29 cellular contexts compared by ENCODE assay signal in the genomic region with DNA sequence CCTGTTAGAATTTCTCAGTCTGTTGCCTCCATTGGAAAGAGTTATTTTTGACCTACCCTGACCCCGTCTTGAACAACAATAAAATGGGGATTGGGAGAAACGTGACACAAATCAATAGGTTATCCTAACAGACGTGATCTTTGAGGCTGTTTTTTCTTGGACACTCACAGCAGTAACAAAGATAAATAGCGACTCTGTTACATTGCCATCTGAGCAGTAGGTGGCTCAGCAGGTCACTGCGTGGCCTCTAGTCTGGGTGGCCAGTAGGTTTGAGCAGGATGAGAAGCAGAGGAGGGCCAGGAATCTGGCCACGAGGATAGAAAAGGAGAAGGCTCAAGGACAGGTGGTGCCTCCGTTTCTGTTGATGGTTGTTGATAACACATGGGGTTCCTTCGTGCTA.
"Had no signal": no experiment of that assay in that cellular context is flagged by ENCODE, and none has a peak within 500 bp of the region (broad histone marks: within the 10 kb centered on the region; RNA-seq: fewer than 3 reads in every experiment).

No MANE protein-coding gene starts in this region.

- H3K4me3 Mint-ChIP-seq: naive B cell; naive thymus-derived CD8-positive, alpha-beta T cell; natural killer cell treated with Interleukin-12 subunit alpha and Interleukin-12 subunit beta and Interleukin-15 and Interleukin-18, amount 100 ng/mL, for 72 hours; nephron progenitor cell; neural crest cell; stimulated activated effector memory CD8-positive, alpha-beta T cell treated with anti-CD3 and anti-CD28 coated beads, Interleukin-12 subunit alpha, Interleukin-12 subunit beta, amount 100 ng/mL, for 72 hours; stimulated activated naive B cell treated with anti-CD40 and anti-IgM and Interleukin-4, amounts not matched to agents 10 μg/mL and 1 μg/mL and 100 μg/mL, for 72 hours; stimulated activated naive CD8-positive, alpha-beta T cell treated with anti-CD3 and anti-CD28 coated beads, Interleukin-15, Interleukin-2, amounts not matched to agents 100 ng/mL and 50 ng/mL, for 24 hours had no signal

- H3K27me3 ChIP-seq: neutrophil, pancreas, spleen, stomach, thyroid gland, tibial nerve, upper lobe of right lung, uterus had no signal

- H3K4me2 ChIP-seq: smooth muscle cell had no signal

- H3K27me3 Mint-ChIP-seq: stimulated activated naive CD8-positive, alpha-beta T cell treated with anti-CD3 and anti-CD28 coated beads, Interleukin-15, Interleukin-2, amounts not matched to agents 100 ng/mL and 50 ng/mL, for 24 hours had no signal

- H3K9me3 Mint-ChIP-seq: natural killer cell treated with Interleukin-12 subunit alpha and Interleukin-12 subunit beta and Interleukin-15 and Interleukin-18, amount 100 ng/mL, for 72 hours; nephron progenitor cell; neural crest cell; stimulated activated effector memory CD8-positive, alpha-beta T cell treated with anti-CD3 and anti-CD28 coated beads, Interleukin-12 subunit alpha, Interleukin-12 subunit beta, amount 100 ng/mL, for 72 hours; stimulated activated naive B cell treated with anti-CD40 and anti-IgM and Interleukin-4, amounts not matched to agents 10 μg/mL and 1 μg/mL and 100 μg/mL, for 72 hours; stimulated activated naive CD8-positive, alpha-beta T cell treated with anti-CD3 and anti-CD28 coated beads, Interleukin-15, Interleukin-2, amounts not matched to agents 100 ng/mL and 50 ng/mL, for 24 hours had no signal

- DNase-seq: naive B cell; naive thymus-derived CD8-positive, alpha-beta T cell; nephron progenitor cell; nucleus accumbens; pancreas; psoas muscle; right cardiac atrium; spleen; stimulated activated CD4-positive, alpha-beta T cell treated with anti-CD3 and anti-CD28 coated beads, Interleukin-12 subunit alpha, Interleukin-12 subunit beta, amount 100 ng/mL, for 4 hours; stimulated activated CD4-positive, alpha-beta T cell treated with anti-CD3 and anti-CD28 coated beads, Interleukin-1b, Interleukin-23, amount 100 ng/mL, for 48 hours; stimulated activated CD4-positive, alpha-beta T cell treated with anti-CD3 and anti-CD28 coated beads, Interleukin-2, amount 100 ng/mL, for 48 hours; stimulated activated CD4-positive, alpha-beta T cell treated with anti-CD3 and anti-CD28 coated beads, Interleukin-4, amount 100 ng/mL, for 24 hours; stimulated activated naive B cell treated with anti-CD40 and anti-IgM and Interleukin-4, amounts not matched to agents 10 μg/mL and 1 μg/mL and 100 μg/mL, for 72 hours; stimulated activated naive CD4-positive, alpha-beta T cell treated with Interleukin-2 at 50 U/mL for 16 hours; stomach; thyroid gland; trophoblast cell; upper lobe of right lung; uterus had no signal

- ATAC-seq: naive thymus-derived CD8-positive, alpha-beta T cell; natural killer cell treated with Interleukin-12 subunit alpha and Interleukin-12 subunit beta and Interleukin-15 and Interleukin-18, amount 100 ng/mL, for 72 hours; pancreas; psoas muscle; right cardiac atrium; sciatic nerve; stimulated activated effector memory CD8-positive, alpha-beta T cell treated with anti-CD3 and anti-CD28 coated beads, Interleukin-12 subunit alpha, Interleukin-12 subunit beta, amount 100 ng/mL, for 72 hours; stimulated activated naive B cell treated with anti-CD40 and anti-IgM and Interleukin-4, amounts not matched to agents 10 μg/mL and 1 μg/mL and 100 μg/mL, for 72 hours; upper lobe of right lung had no signal

- H3K4me1 ChIP-seq: pancreas, psoas muscle, spleen, stomach, thyroid gland, tibial nerve, upper lobe of right lung, uterus had no signal

- H3K4me3 ChIP-seq: pancreas, psoas muscle, skin epidermis, smooth muscle cell, spleen, stomach, thoracic aorta, thyroid gland, tibial nerve, upper lobe of right lung, uterus had no signal

- H3K9me3 ChIP-seq: neutrophil, pancreas, psoas muscle, spleen, stomach, thoracic aorta, thyroid gland, tibial nerve, upper lobe of right lung, uterus had no signal

- H3K27ac Mint-ChIP-seq: naive thymus-derived CD8-positive, alpha-beta T cell; natural killer cell treated with Interleukin-12 subunit alpha and Interleukin-12 subunit beta and Interleukin-15 and Interleukin-18, amount 100 ng/mL, for 72 hours; nephron progenitor cell; stimulated activated effector memory CD8-positive, alpha-beta T cell treated with anti-CD3 and anti-CD28 coated beads, Interleukin-12 subunit alpha, Interleukin-12 subunit beta, amount 100 ng/mL, for 72 hours; stimulated activated naive B cell treated with anti-CD40 and anti-IgM and Interleukin-4, amounts not matched to agents 10 μg/mL and 1 μg/mL and 100 μg/mL, for 72 hours; stimulated activated naive CD8-positive, alpha-beta T cell treated with anti-CD3 and anti-CD28 coated beads, Interleukin-15, Interleukin-2, amounts not matched to agents 100 ng/mL and 50 ng/mL, for 24 hours had no signal

- H3K27ac ChIP-seq: neutrophil, pancreas, psoas muscle, skin epidermis, spleen, stomach, thoracic aorta, thyroid gland, tibial nerve, upper lobe of right lung, uterus had no signal

- H3K36me3 ChIP-seq: neutrophil, pancreas, spleen, stomach, thoracic aorta, thyroid gland, tibial nerve, upper lobe of right lung, uterus had no signal

- H3K4me1 Mint-ChIP-seq: naive B cell; naive thymus-derived CD8-positive, alpha-beta T cell; neural crest cell; stimulated activated effector memory CD8-positive, alpha-beta T cell treated with anti-CD3 and anti-CD28 coated beads, Interleukin-12 subunit alpha, Interleukin-12 subunit beta, amount 100 ng/mL, for 72 hours; stimulated activated naive B cell treated with anti-CD40 and anti-IgM and Interleukin-4, amounts not matched to agents 10 μg/mL and 1 μg/mL and 100 μg/mL, for 72 hours had no signal

- H3K36me3 Mint-ChIP-seq: naive B cell; natural killer cell treated with Interleukin-12 subunit alpha and Interleukin-12 subunit beta and Interleukin-15 and Interleukin-18, amount 100 ng/mL, for 72 hours; stimulated activated effector memory CD8-positive, alpha-beta T cell treated with anti-CD3 and anti-CD28 coated beads, Interleukin-12 subunit alpha, Interleukin-12 subunit beta, amount 100 ng/mL, for 72 hours had no signal
